ENCODE assay signal across 22 cellular contexts in genomic region chr2:74819702-74820101, GRCh38.
"Had no signal": no experiment of that assay in that cellular context is flagged by ENCODE, and none has a peak within 500 bp of the region (broad histone marks: within the 10 kb centered on the region; RNA-seq: fewer than 3 reads in every experiment).

No MANE protein-coding gene starts in this region.

- H3K4me3 Mint-ChIP-seq: activated CD4-positive, alpha-beta memory T cell treated with anti-CD3 and anti-CD28 coated beads, Interleukin-2, amount 10 ng/mL, durations not matched to agents 7 days and 5 days; activated CD4-positive, alpha-beta T cell treated with anti-CD3 and anti-CD28 coated beads, Interleukin-2, amount 10 ng/mL, durations not matched to agents 24 days and 14 days; activated naive CD8-positive, alpha-beta T cell; activated T-cell treated with anti-CD3 and anti-CD28 coated beads, Interleukin-2, amount 50 U/mL, for 24 hours; endodermal cell; memory B cell; natural killer cell treated with Interleukin-12 subunit alpha and Interleukin-12 subunit beta and Interleukin-15 and Interleukin-18, amount 100 ng/mL, for 72 hours; stimulated activated naive B cell treated with anti-CD40 and anti-IgM and Interleukin-4, amounts not matched to agents 10 μg/mL and 1 μg/mL and 100 μg/mL, for 72 hours had no signal

- DNase-seq: activated CD4-positive, alpha-beta memory T cell treated with anti-CD3 and anti-CD28 coated beads, Interleukin-2, amount 10 ng/mL, durations not matched to agents 7 days and 5 days; activated CD4-positive, alpha-beta T cell treated with anti-CD3 and anti-CD28 coated beads, Interleukin-2, amount 10 ng/mL, durations not matched to agents 24 days and 14 days; activated CD8-positive, alpha-beta memory T cell treated with anti-CD3 and anti-CD28 coated beads, Interleukin-2, amount 50 U/mL, for 4 hours; activated naive CD4-positive, alpha-beta T cell; activated T-cell treated with anti-CD3 and anti-CD28 coated beads, Interleukin-2, amount 50 U/mL, for 24 hours; amygdala; cerebellar nuclear complex; endodermal cell; heart right ventricle; islet precursor cell; left cardiac atrium; ovary; stimulated activated CD4-positive, alpha-beta T cell treated with anti-CD3 and anti-CD28 coated beads, Interleukin-2, amount 100 ng/mL, for 48 hours; stimulated activated CD8-positive, alpha-beta memory T cell treated with anti-CD3 and anti-CD28 coated beads, Interleukin-4, amount 100 ng/mL, for 48 hours; stimulated activated naive B cell treated with anti-CD40 and anti-IgM and Interleukin-4, amounts not matched to agents 10 μg/mL and 1 μg/mL and 100 μg/mL, for 72 hours; T-helper 2 cell; upper lobe of left lung had no signal

- H3K27ac Mint-ChIP-seq: activated CD4-positive, alpha-beta memory T cell treated with anti-CD3 and anti-CD28 coated beads, Interleukin-2, amount 10 ng/mL, durations not matched to agents 7 days and 5 days; activated CD4-positive, alpha-beta T cell treated with anti-CD3 and anti-CD28 coated beads, Interleukin-2, amount 10 ng/mL, durations not matched to agents 24 days and 14 days; activated naive CD8-positive, alpha-beta T cell; activated T-cell treated with anti-CD3 and anti-CD28 coated beads, Interleukin-2, amount 50 U/mL, for 24 hours; activated T-helper 2 cell treated with anti-CD3 and anti-CD28 coated beads, Interferon-gamma antibody, Interleukin-2, Interleukin-4, amounts not matched to agents 10 μg/mL and 5 μg/mL and 100 μg/mL, durations not matched to agents 14 hours and 24 hours and 36 hours; endodermal cell; natural killer cell treated with Interleukin-12 subunit alpha and Interleukin-12 subunit beta and Interleukin-15 and Interleukin-18, amount 100 ng/mL, for 72 hours; stimulated activated naive B cell treated with anti-CD40 and anti-IgM and Interleukin-4, amounts not matched to agents 10 μg/mL and 1 μg/mL and 100 μg/mL, for 72 hours had no signal

- H3K36me3 Mint-ChIP-seq: activated naive CD8-positive, alpha-beta T cell; memory B cell; natural killer cell treated with Interleukin-12 subunit alpha and Interleukin-12 subunit beta and Interleukin-15 and Interleukin-18, amount 100 ng/mL, for 72 hours; stimulated activated naive B cell treated with anti-CD40 and anti-IgM and Interleukin-4, amounts not matched to agents 10 μg/mL and 1 μg/mL and 100 μg/mL, for 72 hours had no signal

- ATAC-seq: activated CD4-positive, CD25-positive, alpha-beta regulatory T cell treated with anti-CD3 and anti-CD28 coated beads, Interleukin-2, amount 50 U/mL, for 24 hours; heart right ventricle; left cardiac atrium; natural killer cell treated with Interleukin-12 subunit alpha and Interleukin-12 subunit beta and Interleukin-15 and Interleukin-18, amount 100 ng/mL, for 72 hours; stimulated activated naive B cell treated with anti-CD40 and anti-IgM and Interleukin-4, amounts not matched to agents 10 μg/mL and 1 μg/mL and 100 μg/mL, for 72 hours had no signal

- H3K9me3 Mint-ChIP-seq: activated CD4-positive, alpha-beta memory T cell treated with anti-CD3 and anti-CD28 coated beads, Interleukin-2, amount 10 ng/mL, durations not matched to agents 7 days and 5 days; activated CD4-positive, alpha-beta T cell treated with anti-CD3 and anti-CD28 coated beads, Interleukin-2, amount 10 ng/mL, durations not matched to agents 24 days and 14 days; activated T-cell treated with anti-CD3 and anti-CD28 coated beads, Interleukin-2, amount 50 U/mL, for 24 hours; activated T-helper 2 cell treated with anti-CD3 and anti-CD28 coated beads, Interferon-gamma antibody, Interleukin-2, Interleukin-4, amounts not matched to agents 10 μg/mL and 5 μg/mL and 100 μg/mL, durations not matched to agents 14 hours and 24 hours and 36 hours; endodermal cell; memory B cell; natural killer cell treated with Interleukin-12 subunit alpha and Interleukin-12 subunit beta and Interleukin-15 and Interleukin-18, amount 100 ng/mL, for 72 hours; stimulated activated naive B cell treated with anti-CD40 and anti-IgM and Interleukin-4, amounts not matched to agents 10 μg/mL and 1 μg/mL and 100 μg/mL, for 72 hours had no signal

- H3K27me3 Mint-ChIP-seq: activated naive CD8-positive, alpha-beta T cell; activated T-cell treated with anti-CD3 and anti-CD28 coated beads, Interleukin-2, amount 50 U/mL, for 24 hours; memory B cell had no signal
